1 cellular context compared by ENCODE assay signal in genomic region chr17:75830168-75831031, GRCh38.
A peak's percentile ranks its signal among the peaks of the same experiment; 100 is the strongest.
TF ChIP-seq lines count a peak whose summit lies in the region.

No MANE protein-coding gene starts in this region.

TF ChIP-seq in GM12878, 131 proteins besides CTCF, POLR2A, EP300 and RAD21:
- TF ChIP-seq PBX3 (IDR thresholded peaks at IDR 0.05; ENCODE audit: insufficient replicate concordance, low read depth, low read length), result no peak
- no peak for TF ChIP-seq MEF2A (IDR thresholded peaks at IDR 0.05; ENCODE audit: insufficient read depth, low read depth, low read length)
- peak; percentile 15; the same call in 1 of the 2 replicates for TF ChIP-seq SMC3 (IDR thresholded peaks at IDR 0.05; ENCODE audit: borderline replicate concordance, low read length)
- no peak for TF ChIP-seq NFXL1 (IDR thresholded peaks at IDR 0.05; ENCODE audit: borderline replicate concordance)
